In the genomic region with DNA sequence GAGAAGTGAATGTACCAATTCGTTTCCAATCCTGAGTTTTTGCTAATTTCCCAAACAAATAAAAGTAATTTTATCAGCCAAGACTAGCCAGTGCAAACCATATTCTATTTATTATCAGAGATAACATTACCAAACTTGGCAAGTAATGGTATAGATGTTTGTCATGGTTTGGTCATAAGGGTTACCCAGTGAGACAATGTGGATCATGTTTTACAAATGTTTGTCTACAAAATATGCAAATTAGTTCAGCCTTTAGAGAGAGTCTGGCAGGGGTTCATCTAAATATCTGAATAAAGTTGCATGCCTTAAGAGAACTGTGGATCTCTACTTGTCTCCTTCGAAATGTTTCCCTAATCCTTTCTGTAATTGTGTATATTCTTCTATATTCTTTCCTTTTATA, we compare ENCODE assay signal across 25 cellular contexts.
"Had no signal": no experiment of that assay in that cellular context is flagged by ENCODE, and none has a peak within 500 bp of the region (broad histone marks: within the 10 kb centered on the region; RNA-seq: fewer than 3 reads in every experiment).

No MANE protein-coding gene starts in this region.

- H3K4me1 ChIP-seq: colonic mucosa, esophagus squamous epithelium, gastrocnemius medialis, heart left ventricle, left lung, prostate gland, sigmoid colon, stomach, thyroid gland, vagina had no signal

- H3K9me3 Mint-ChIP-seq: nephron progenitor cell had no signal

- ATAC-seq: gastrocnemius medialis; heart left ventricle; left cardiac atrium; left lung; naive thymus-derived CD8-positive, alpha-beta T cell; stimulated activated effector memory CD8-positive, alpha-beta T cell treated with anti-CD3 and anti-CD28 coated beads, Interleukin-12 subunit alpha, Interleukin-12 subunit beta, amount 100 ng/mL, for 72 hours had no signal

- H3K27ac Mint-ChIP-seq: dendritic cell treated with granulocyte-macrophage colony-stimulating factor and Interleukin-4, amounts not matched to agents 40 ng/mL and 50 ng/mL, for 4 days; naive thymus-derived CD8-positive, alpha-beta T cell; nephron progenitor cell; stimulated activated effector memory CD8-positive, alpha-beta T cell treated with anti-CD3 and anti-CD28 coated beads, Interleukin-12 subunit alpha, Interleukin-12 subunit beta, amount 100 ng/mL, for 72 hours had no signal

- H3K27me3 ChIP-seq: colonic mucosa, esophagus squamous epithelium, gastrocnemius medialis, heart left ventricle, hepatocyte, left lung, right atrium auricular region, sigmoid colon, stomach, thyroid gland, vagina had no signal

- H3K27me3 Mint-ChIP-seq: dendritic cell treated with granulocyte-macrophage colony-stimulating factor and Interleukin-4, amounts not matched to agents 40 ng/mL and 50 ng/mL, for 4 days; naive thymus-derived CD8-positive, alpha-beta T cell had no signal

- H3K36me3 Mint-ChIP-seq: naive thymus-derived CD8-positive, alpha-beta T cell; stimulated activated effector memory CD8-positive, alpha-beta T cell treated with anti-CD3 and anti-CD28 coated beads, Interleukin-12 subunit alpha, Interleukin-12 subunit beta, amount 100 ng/mL, for 72 hours had no signal

- H3K4me3 Mint-ChIP-seq: dendritic cell treated with granulocyte-macrophage colony-stimulating factor and Interleukin-4, amounts not matched to agents 40 ng/mL and 50 ng/mL, for 4 days; naive thymus-derived CD8-positive, alpha-beta T cell; nephron progenitor cell; stimulated activated effector memory CD8-positive, alpha-beta T cell treated with anti-CD3 and anti-CD28 coated beads, Interleukin-12 subunit alpha, Interleukin-12 subunit beta, amount 100 ng/mL, for 72 hours had no signal

- H3K9me3 ChIP-seq: colonic mucosa, esophagus squamous epithelium, gastrocnemius medialis, heart left ventricle, left lung, prostate gland, right atrium auricular region, sigmoid colon, stomach, thyroid gland, vagina had no signal

- H3K36me3 ChIP-seq: colonic mucosa, esophagus squamous epithelium, gastrocnemius medialis, heart left ventricle, left lung, prostate gland, right atrium auricular region, sigmoid colon, stomach, thyroid gland, vagina had no signal

- H3K4me3 ChIP-seq: colonic mucosa, esophagus squamous epithelium, gastrocnemius medialis, heart left ventricle, hepatocyte, left lung, prostate gland, right atrium auricular region, sigmoid colon, stomach, thyroid gland, vagina had no signal

- H3K4me1 Mint-ChIP-seq: naive thymus-derived CD8-positive, alpha-beta T cell; nephron progenitor cell; stimulated activated effector memory CD8-positive, alpha-beta T cell treated with anti-CD3 and anti-CD28 coated beads, Interleukin-12 subunit alpha, Interleukin-12 subunit beta, amount 100 ng/mL, for 72 hours had no signal

- DNase-seq: colonic mucosa; effector CD8-positive, alpha-beta T cell; erythroblast; esophagus squamous epithelium; gastrocnemius medialis; heart left ventricle; left cardiac atrium; left lung; mesenchymal stem cell; naive thymus-derived CD8-positive, alpha-beta T cell; nephron progenitor cell; nucleus accumbens; sigmoid colon; stimulated activated CD4-positive, alpha-beta T cell treated with anti-CD3 and anti-CD28 coated beads, Interleukin-2, amount 100 ng/mL, for 24 hours; stimulated activated CD4-positive, alpha-beta T cell treated with anti-CD3 and anti-CD28 coated beads, Interleukin-4, amount 100 ng/mL, for 24 hours; stimulated activated naive CD4-positive, alpha-beta T cell treated with Interleukin-2 at 50 U/mL for 16 hours; stomach; thyroid gland; trophoblast cell had no signal

- H3K27ac ChIP-seq: colonic mucosa, esophagus squamous epithelium, gastrocnemius medialis, heart left ventricle, hepatocyte, left lung, prostate gland, sigmoid colon, stomach, thyroid gland, vagina had no signal
